Comparison of ENCODE assay signal across 15 cellular contexts in the genomic region with DNA sequence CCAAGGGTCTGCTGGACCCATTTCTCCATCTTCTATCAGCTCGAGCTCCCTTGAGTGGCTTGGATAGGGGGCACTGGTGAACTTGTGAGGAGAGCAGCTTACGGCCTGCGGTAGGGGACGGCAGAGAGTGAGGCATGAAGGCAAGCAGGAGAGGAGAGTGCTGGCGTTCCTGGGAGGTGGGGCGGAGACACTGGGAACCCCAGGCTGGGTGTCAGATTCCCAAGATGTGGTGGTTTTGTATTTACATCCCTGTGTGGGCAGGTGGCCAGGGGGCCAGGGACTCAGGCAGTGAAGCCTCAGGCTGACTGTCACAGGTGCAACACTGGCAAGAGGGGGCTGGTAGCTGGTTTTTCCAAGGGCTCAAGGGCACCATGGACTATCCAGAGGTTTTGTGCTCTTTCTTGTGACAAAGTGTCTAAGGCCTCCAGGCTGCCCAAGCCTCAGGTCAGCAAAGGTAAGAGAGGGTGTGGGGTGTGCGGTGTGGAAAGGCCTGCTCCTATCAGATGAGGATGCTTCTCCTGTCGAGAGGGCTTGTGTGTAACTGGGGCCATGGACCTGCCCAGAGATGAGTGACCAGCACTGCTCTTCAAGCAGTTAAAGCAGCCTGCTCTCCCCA.
"Had no signal": no experiment of that assay in that cellular context is flagged by ENCODE, and none has a peak within 500 bp of the region (broad histone marks: within the 10 kb centered on the region; RNA-seq: fewer than 3 reads in every experiment).

No MANE protein-coding gene starts in this region.

- ATAC-seq: foreskin keratinocyte; left lobe of liver; natural killer cell; sciatic nerve; stimulated activated naive B cell treated with anti-CD40 and anti-IgM and Interleukin-4, amounts not matched to agents 10 μg/mL and 1 μg/mL and 100 μg/mL, for 72 hours had no signal

- DNase-seq: activated CD4-positive, alpha-beta T cell treated with anti-CD3 and anti-CD28 coated beads, Interleukin-2, amount 10 ng/mL, durations not matched to agents 7 days and 5 days; activated CD4-positive, CD25-positive, alpha-beta regulatory T cell; activated CD8-positive, alpha-beta memory T cell treated with anti-CD3 and anti-CD28 coated beads for 24 hours; activated naive CD4-positive, alpha-beta T cell treated with anti-CD3 and anti-CD28 coated beads for 36 hours; foreskin keratinocyte; mammary epithelial cell; natural killer cell; occipital lobe; spleen; stimulated activated CD4-positive, alpha-beta T cell treated with anti-CD3 and anti-CD28 coated beads, Interleukin-2, amount 100 ng/mL, for 24 hours; stimulated activated naive B cell treated with anti-CD40 and anti-IgM and Interleukin-4, amounts not matched to agents 10 μg/mL and 1 μg/mL and 100 μg/mL, for 72 hours; transverse colon had no signal

- H3K27ac ChIP-seq: cardiac muscle cell, foreskin keratinocyte, spleen, transverse colon had no signal

- H3K27me3 ChIP-seq: cardiac muscle cell, foreskin keratinocyte, spleen, transverse colon had no signal

- H3K9me3 ChIP-seq: spleen, transverse colon had no signal

- H3K4me3 ChIP-seq: cardiac muscle cell, spleen, transverse colon had no signal

- H3K36me3 ChIP-seq: cardiac muscle cell, spleen, transverse colon had no signal
